Comparison of ENCODE assay signal across 19 cellular contexts in the genomic region with DNA sequence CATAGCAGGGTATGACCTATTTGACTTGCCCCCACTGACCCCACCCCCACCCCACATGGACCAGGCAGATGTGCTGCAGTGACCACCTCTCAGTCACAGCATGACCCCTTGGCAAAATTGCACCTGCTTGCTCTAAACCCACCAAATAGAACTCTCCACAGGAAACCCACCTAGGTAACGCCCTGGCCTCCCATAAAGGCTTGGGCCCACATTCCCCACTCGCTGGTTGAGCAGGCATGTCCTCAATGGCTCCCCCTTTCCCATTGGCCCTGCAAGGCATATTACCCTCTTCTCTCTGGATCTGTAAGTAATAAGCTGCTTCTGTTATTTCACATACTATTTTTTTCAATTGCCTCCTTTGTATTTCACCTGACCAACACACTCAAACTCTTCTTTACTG. TPM values are rescaled to one million over a fixed set of nuclear protein-coding genes. Genes with fewer than 3 reads are reported as not detected.
DNase-seq lines count a peak whose midpoint lies in the region; ATAC-seq and TF ChIP-seq lines count a peak whose summit lies in the region.
"Had no signal": no experiment of that assay in that cellular context is flagged by ENCODE, and none has a peak within 500 bp of the region (broad histone marks: within the 10 kb centered on the region; RNA-seq: fewer than 3 reads in every experiment).

No MANE protein-coding gene starts in this region.

- H3K4me1 ChIP-seq in Panc1 (ENCODE audit: control insufficient read depth, insufficient read depth, low read length), result peaks cover 25% of the 10 kb centered on the region; the same call in 1 of the 2 replicates

- no peak overlapping the region for H3K27ac Mint-ChIP-seq in activated naive CD8-positive, alpha-beta T cell
- no peak overlapping the region for H3K27ac Mint-ChIP-seq in activated naive CD8-positive, alpha-beta T cell treated with anti-CD3 and anti-CD28 coated beads, Interleukin-2, amount 50 U/mL, for 24 hours
- peak overlapping the region; percentile 19 for H3K27ac Mint-ChIP-seq in memory B cell

- peaks cover 68% of the 10 kb centered on the region for H3K4me1 Mint-ChIP-seq in activated naive CD8-positive, alpha-beta T cell (ENCODE audit: low read depth)
- H3K4me1 Mint-ChIP-seq in activated naive CD8-positive, alpha-beta T cell treated with anti-CD3 and anti-CD28 coated beads, Interleukin-2, amount 50 U/mL, for 24 hours, result peaks cover 47% of the 10 kb centered on the region
- H3K4me1 Mint-ChIP-seq in memory B cell, result peaks cover 16% of the 10 kb centered on the region

- H3K9me3 ChIP-seq in Panc1 (ENCODE audit: control insufficient read depth, insufficient read depth, low read depth, low read length), result no peaks in the 10 kb centered on the region
- H3K9me3 ChIP-seq: BE2C, MG63 had no signal

- POLR2A ChIA-PET in Panc1 (lab: Charles Lee), result interaction anchor here (0.7 kb wide), 1 partner anchor 68 kb away, joined by 4 read pairs; no protein-coding TSS in a partner anchor

- no peak for TF ChIP-seq CTCF in Panc1 (IDR thresholded peaks at IDR 0.05)

- H3K4me3 Mint-ChIP-seq in activated naive CD8-positive, alpha-beta T cell, result peak overlapping the region; percentile 73
- H3K4me3 Mint-ChIP-seq in activated naive CD8-positive, alpha-beta T cell treated with anti-CD3 and anti-CD28 coated beads, Interleukin-2, amount 50 U/mL, for 24 hours, result no peak overlapping the region
- no peak overlapping the region for H3K4me3 Mint-ChIP-seq in memory B cell

- no peaks in the 10 kb centered on the region for H3K36me3 ChIP-seq in Panc1 (ENCODE audit: control insufficient read depth, insufficient read depth, low read length)
- H3K36me3 ChIP-seq: BE2C had no signal

- no TSS peak for BruUV-seq in Panc1 (replicated peaks; lab: Mats Ljungman, UMichigan)

- H3K9me3 Mint-ChIP-seq in activated naive CD8-positive, alpha-beta T cell (ENCODE audit: low read depth), result no peaks in the 10 kb centered on the region
- H3K9me3 Mint-ChIP-seq in activated naive CD8-positive, alpha-beta T cell treated with anti-CD3 and anti-CD28 coated beads, Interleukin-2, amount 50 U/mL, for 24 hours, result no peaks in the 10 kb centered on the region
- H3K9me3 Mint-ChIP-seq in memory B cell, result no peaks in the 10 kb centered on the region

- H3K4me3 ChIP-seq in Panc1 (ENCODE audit: low read depth in 2 of 2, low read length in 2 of 2), result no peak overlapping the region
- H3K4me3 ChIP-seq: MG63 had no signal

- in situ Hi-C loops in Panc1 (cut with HindIII; ENCODE audit: low pct_unique_long_range_greater_than_20kb, low sequenced_read_pairs), result no loop called here

- peaks cover 29% of the 10 kb centered on the region for H3K36me3 Mint-ChIP-seq in activated naive CD8-positive, alpha-beta T cell
- peaks cover 11% of the 10 kb centered on the region for H3K36me3 Mint-ChIP-seq in activated naive CD8-positive, alpha-beta T cell treated with anti-CD3 and anti-CD28 coated beads, Interleukin-2, amount 50 U/mL, for 24 hours (ENCODE audit: low read depth)
- no peaks in the 10 kb centered on the region for H3K36me3 Mint-ChIP-seq in memory B cell

- ATAC-seq in activated naive CD8-positive, alpha-beta T cell treated with anti-CD3 and anti-CD28 coated beads, Interleukin-2, amount 50 U/mL, for 24 hours, result no peak
- ATAC-seq in Panc1, result no peak
- ATAC-seq in memory B cell (ENCODE audit: low read depth), result no peak
- ATAC-seq in stimulated activated naive CD8-positive, alpha-beta T cell treated with anti-CD3 and anti-CD28 coated beads, Interleukin-15, Interleukin-2, amounts not matched to agents 100 U/mL and 50 U/mL, for 24 hours, result no peak
- ATAC-seq: HepG2, Right ventricle myocardium inferior had no signal

- no peak for DNase-seq in activated naive CD8-positive, alpha-beta T cell treated with anti-CD3 and anti-CD28 coated beads, Interleukin-2, amount 50 U/mL, for 24 hours
- DNase-seq in Panc1 (ENCODE audit: low read depth, low spot score) (no peak), memory B cell (ENCODE audit: low spot score in 2 of 2) (no peak), T-helper 2 cell (no peak), GM19238 (ENCODE audit: insufficient read length, low spot score) (no peak)
- no peak for DNase-seq in stimulated activated naive CD8-positive, alpha-beta T cell treated with anti-CD3 and anti-CD28 coated beads, Interleukin-15, Interleukin-2, amounts not matched to agents 100 U/mL and 50 U/mL, for 24 hours
- DNase-seq: BE2C, DMS 273 treated with DMSO at 0.1 percent for 48 hours, H7, MG63, NCI-H1092 treated with DMSO at 0.1 percent for 48 hours, NCI-H1694, NCI-H774 had no signal

- intact Hi-C loops in Panc1 (cut with micrococcal nuclease; ENCODE audit: unreplicated experiment), result no loop called here

- CTCF ChIA-PET in Panc1 (lab: Charles Lee), result no interaction called here

- H3K27ac ChIP-seq in Panc1 (ENCODE audit: low read length), result peak overlapping the region; percentile 52; the same call in 1 of the 2 replicates

- no peaks in the 10 kb centered on the region for H3K27me3 Mint-ChIP-seq in activated naive CD8-positive, alpha-beta T cell
- no peaks in the 10 kb centered on the region for H3K27me3 Mint-ChIP-seq in activated naive CD8-positive, alpha-beta T cell treated with anti-CD3 and anti-CD28 coated beads, Interleukin-2, amount 50 U/mL, for 24 hours
- H3K27me3 Mint-ChIP-seq in memory B cell, result no peaks in the 10 kb centered on the region

- no peaks in the 10 kb centered on the region for H3K27me3 ChIP-seq in Panc1 (ENCODE audit: control insufficient read depth, insufficient read depth, low read length)
- H3K27me3 ChIP-seq: BE2C, MG63 had no signal

RNA-seq across cellular contexts. Expression of a gene that starts 2.7 kb away (rescaled TPM):
- total RNA-seq in Panc1 (2021; ENCODE audit: unreplicated experiment), result 43.8 TPM
- polyA plus RNA-seq in Panc1 (2012; ENCODE audit: insufficient read length), result 12.1 TPM

RNA-seq across cellular contexts. Expression of a gene that starts 17.3 kb away (rescaled TPM):
- not detected for total RNA-seq in Panc1 (2021; ENCODE audit: unreplicated experiment)
- not detected for polyA plus RNA-seq in Panc1 (2012; ENCODE audit: insufficient read length)
- total RNA-seq: Daoy, H7, HepG2, NCI-H460, Right ventricle myocardium inferior had no signal
- polyA plus RNA-seq: AG04450, HepG2 had no signal

RNA-seq across cellular contexts. Expression of a gene that starts 19.2 kb away (rescaled TPM):
- total RNA-seq in Panc1 (2021; ENCODE audit: unreplicated experiment), result 11.1 TPM
- polyA plus RNA-seq in Panc1 (2012; ENCODE audit: insufficient read length), result 3.6 TPM
